1 cellular context compared by ENCODE assay signal in the genomic region with DNA sequence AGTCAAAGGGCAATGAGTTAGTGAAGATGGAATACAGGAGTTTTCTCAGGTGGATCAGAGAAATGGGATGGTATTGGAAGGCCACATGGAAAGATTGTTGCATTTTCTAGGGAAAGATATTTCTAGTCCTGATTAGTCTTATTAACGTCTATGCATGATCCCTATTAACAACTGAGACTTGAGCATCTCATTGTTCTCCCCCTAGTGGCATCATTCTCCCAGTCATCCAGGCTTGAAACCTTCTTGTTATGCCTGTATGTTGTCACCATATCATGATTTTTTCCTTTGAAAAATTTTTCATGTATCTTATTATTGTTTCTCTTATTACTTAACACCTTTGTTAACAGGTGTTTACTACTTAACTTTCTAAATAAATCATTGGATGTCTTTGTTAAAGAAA.
TF ChIP-seq lines count a peak whose summit lies in the region.

No MANE protein-coding gene starts in this region.

TF ChIP-seq in K562, 482 proteins besides CTCF, POLR2A, EP300 and RAD21 (continued from another document):
- TF ChIP-seq RBM14 (IDR thresholded peaks at IDR 0.05; ENCODE audit: borderline replicate concordance, insufficient read depth, low read depth, low read length) = no peak
- TF ChIP-seq DACH1 (IDR thresholded peaks at IDR 0.05; ENCODE audit: partially characterized antibody) = peak; percentile 66
- TF ChIP-seq ZNF184 (CRISPR knock-in tag; IDR thresholded peaks at IDR 0.05) = no peak
TF ChIP-seq in K562: peak in this region for 2.
